ENCODE assay signal across 12 cellular contexts in the genomic region with DNA sequence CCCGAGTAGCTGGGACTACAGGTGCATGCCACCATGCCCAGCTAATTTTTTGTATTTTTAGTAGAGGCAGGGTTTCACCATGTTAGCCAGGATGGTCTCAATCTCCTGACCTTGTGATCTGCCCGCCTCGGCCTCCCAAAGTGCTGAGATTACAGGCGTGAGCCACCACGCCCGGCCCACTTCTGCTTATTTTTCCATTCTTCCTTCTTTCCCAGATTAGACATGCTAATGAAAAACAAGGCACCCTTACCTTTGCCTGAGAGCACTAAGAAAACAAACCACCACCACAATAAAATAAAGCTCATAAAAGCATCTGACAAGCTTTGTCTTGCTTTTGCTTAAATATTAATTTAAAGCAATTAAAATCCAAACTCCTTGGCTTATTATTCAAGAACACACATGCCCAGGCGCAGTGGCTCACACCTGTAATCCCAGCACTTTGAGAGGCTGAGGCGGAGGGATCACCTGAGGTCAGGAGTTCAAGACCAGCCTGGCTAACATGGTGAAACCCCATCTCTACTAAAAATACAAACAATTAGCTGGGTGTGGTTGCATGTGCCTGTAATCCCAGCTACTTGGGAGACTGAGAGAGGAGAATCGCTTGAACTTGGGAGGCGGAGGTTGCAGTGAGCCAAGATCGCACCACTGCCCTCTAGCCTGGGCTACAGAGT. TPM values are rescaled to one million over a fixed set of nuclear protein-coding genes. Genes with fewer than 3 reads are reported as not detected.
DNase-seq lines count a peak whose midpoint lies in the region; ATAC-seq, FAIRE-seq and TF ChIP-seq lines count a peak whose summit lies in the region.
"Not testable (repeated sequence)": the region's sequence is repeated elsewhere in the genome, so short reads cannot be mapped to it uniquely, and the experiment has no call there.
"Had no signal": no experiment of that assay in that cellular context is flagged by ENCODE, and none has a peak within 500 bp of the region (broad histone marks: within the 10 kb centered on the region; RNA-seq: fewer than 3 reads in every experiment).

No MANE protein-coding gene starts in this region.

- H3K9me3 ChIP-seq in Karpas-422 (ENCODE audit: low read length); PC-3 (ENCODE audit: low read length); neutrophil; small intestine (ENCODE audit: control insufficient read depth, low read depth): not testable (repeated sequence)

- not testable (repeated sequence) for H2AFZ ChIP-seq in Karpas-422 (ENCODE audit: low read length); PC-3 (ENCODE audit: low read length)

- H3K36me3 ChIP-seq in Karpas-422 (ENCODE audit: insufficient read depth, low read length) (peaks cover 20% of the 10 kb centered on the region), PC-3 (ENCODE audit: low read depth, low read length) (peaks cover 19% of the 10 kb centered on the region), neutrophil (peaks cover 40% of the 10 kb centered on the region)
- not testable (repeated sequence) for H3K36me3 ChIP-seq in small intestine (ENCODE audit: control insufficient read depth in 2 of 2, insufficient read depth in 2 of 2, low read length in 2 of 2)

- not testable (repeated sequence) for BruUV-seq in PC-3 (replicated peaks; lab: Mats Ljungman, UMichigan)

- CTCF ChIA-PET in PC-3 (lab: Charles Lee), result interaction anchor here (0.7 kb wide), 1 partner anchor 10 kb away, joined by 10 read pairs; no protein-coding TSS in a partner anchor
- CTCF ChIA-PET in WTC11 (lab: Charles Lee), result interaction anchor here (0.5 to 2.0 kb wide), 4 partner anchors 9 to 191 kb away, joined by 3 to 6 read pairs (median 4); a partner anchor contains a TSS

- not testable (repeated sequence) for H3F3A ChIP-seq in PC-3 (ENCODE audit: low read length, unreplicated experiment)

- H3K9me2 ChIP-seq in Karpas-422 (replicated peaks; ENCODE audit: insufficient read depth, low read length); PC-3 (replicated peaks; ENCODE audit: low read length): not testable (repeated sequence)

- H3K9ac ChIP-seq in Karpas-422 (ENCODE audit: low read length); PC-3 (ENCODE audit: low read length): not testable (repeated sequence)

- 52 to 72% (median 65%) methylated on average over 11 of the region's 11 CpGs for WGBS in small intestine, 3 donors

- H3K27me3 Mint-ChIP-seq in WTC11 (ENCODE audit: low read depth); dendritic cell treated with granulocyte-macrophage colony-stimulating factor and Interleukin-4, amounts not matched to agents 40 ng/mL and 50 ng/mL, for 4 days: not testable (repeated sequence)

- peak overlapping the region; percentile 45 for H3K4me2 ChIP-seq in Karpas-422 (ENCODE audit: low read depth, low read length, poor library complexity, severe bottlenecking)
- H3K4me2 ChIP-seq in PC-3 (ENCODE audit: low read length), result not testable (repeated sequence)

- H3K27ac ChIP-seq in C4-2B, result peak overlapping the region; percentile 85
- H3K27ac ChIP-seq in Karpas-422 (ENCODE audit: low read length); small intestine (ENCODE audit: low read depth in 1 of 2, low read length in 1 of 2): not testable (repeated sequence)
- H3K27ac ChIP-seq in PC-3 (ENCODE audit: low read length), result peak overlapping the region; percentile 89
- peak overlapping the region; percentile 72 for H3K27ac ChIP-seq in neutrophil

- H3K4me3 Mint-ChIP-seq in WTC11, result not testable (repeated sequence)
- peak overlapping the region; percentile 74 for H3K4me3 Mint-ChIP-seq in dendritic cell treated with granulocyte-macrophage colony-stimulating factor and Interleukin-4, amounts not matched to agents 40 ng/mL and 50 ng/mL, for 4 days

- not testable (repeated sequence) for H4K20me1 ChIP-seq in Karpas-422 (ENCODE audit: insufficient read depth, low read depth, low read length); PC-3 (ENCODE audit: low read length)

- peaks cover 34% of the 10 kb centered on the region for H3K4me1 ChIP-seq in Karpas-422 (ENCODE audit: low read length)
- peaks cover 54% of the 10 kb centered on the region for H3K4me1 ChIP-seq in PC-3 (ENCODE audit: insufficient read depth, low read length)
- peaks cover 18 to 26% of the 10 kb centered on the region in 2 experiments for H3K4me1 ChIP-seq in neutrophil (ENCODE audit: control insufficient read depth in 1 of 2, insufficient read depth in 1 of 2, low read depth in 1 of 2, low read length in 1 of 2)
- H3K4me1 ChIP-seq in small intestine (ENCODE audit: control insufficient read depth in 2 of 2, insufficient read depth in 1 of 2, low read depth in 1 of 2, low read length in 1 of 2), result not testable (repeated sequence)

- intact Hi-C loops in PC-3 (cut with micrococcal nuclease); left colon (cut with DNase I, micrococcal nuclease): not testable (repeated sequence)
- intact Hi-C loops in dendritic cell treated with granulocyte-macrophage colony-stimulating factor and Interleukin-4, amounts not matched to agents 40 ng/mL and 50 ng/mL, for 4 days (cut with micrococcal nuclease), result loop anchor here (1.0 kb wide), 1 partner anchor 10 kb away; a partner anchor contains a TSS

- peaks cover 18% of the 10 kb centered on the region for H3K36me3 Mint-ChIP-seq in WTC11
- H3K36me3 Mint-ChIP-seq in dendritic cell treated with granulocyte-macrophage colony-stimulating factor and Interleukin-4, amounts not matched to agents 40 ng/mL and 50 ng/mL, for 4 days (ENCODE audit: low read depth), result peaks cover 59% of the 10 kb centered on the region

- POLR2A ChIA-PET in PC-3 (lab: Charles Lee; ENCODE audit: unreplicated experiment) (interaction anchor here (0.7 kb wide), 1 partner anchor 559 kb away, joined by 3 read pairs; no protein-coding TSS in a partner anchor), WTC11 (lab: Charles Lee) (interaction anchor here (0.5 to 1.0 kb wide), 2 partner anchors 11 to 651 kb away, joined by 3 read pairs; no protein-coding TSS in a partner anchor)

- peak overlapping the region; percentile 68 for H3K27ac Mint-ChIP-seq in WTC11
- H3K27ac Mint-ChIP-seq in dendritic cell treated with granulocyte-macrophage colony-stimulating factor and Interleukin-4, amounts not matched to agents 40 ng/mL and 50 ng/mL, for 4 days, result peak overlapping the region; percentile 97

- TF ChIP-seq CTCF in C4-2B (conservative IDR thresholded peaks at IDR 0.05); PC-3 (conservative IDR thresholded peaks at IDR 0.05; ENCODE audit: low read depth, low read length); WTC11 (IDR thresholded peaks at IDR 0.05); neutrophil (IDR thresholded peaks at IDR 0.05): not testable (repeated sequence)

- peaks cover 10% of the 10 kb centered on the region for H3K4me1 Mint-ChIP-seq in WTC11
- H3K4me1 Mint-ChIP-seq in dendritic cell treated with granulocyte-macrophage colony-stimulating factor and Interleukin-4, amounts not matched to agents 40 ng/mL and 50 ng/mL, for 4 days (ENCODE audit: low read depth), result peaks cover 63% of the 10 kb centered on the region

- not testable (repeated sequence) for DNase-seq in Karpas-422; PC-3; WTC11 (ENCODE audit: low spot score)
- DNase-seq in left colon, result peak in 1 of 2 donors; percentile 42
- peak; percentile 48 for DNase-seq in small intestine

- H3K79me2 ChIP-seq in Karpas-422 (ENCODE audit: low read length) (peaks cover 74% of the 10 kb centered on the region), PC-3 (ENCODE audit: low read length) (peaks cover 29% of the 10 kb centered on the region)

- not testable (repeated sequence) for H3K27me3 ChIP-seq in Karpas-422 (ENCODE audit: low read length); PC-3 (ENCODE audit: low read length); neutrophil; small intestine (ENCODE audit: control insufficient read depth in 2 of 2, insufficient read depth in 2 of 2, low read length in 2 of 2)

- not testable (repeated sequence) for H3K4me3 ChIP-seq in Karpas-422 (ENCODE audit: low read length); PC-3 (ENCODE audit: low read length); neutrophil (ENCODE audit: low read depth in 1 of 2, low read length in 1 of 2); small intestine (ENCODE audit: low read depth in 1 of 2, low read length in 2 of 2)

- ATAC-seq in PC-3, WTC11: not testable (repeated sequence)
- ATAC-seq in left colon, result peak; percentile 54

- not testable (repeated sequence) for FAIRE-seq in small intestine (lab: Jason Lieb, UNC)

- not testable (repeated sequence) for H3K9me3 Mint-ChIP-seq in WTC11; dendritic cell treated with granulocyte-macrophage colony-stimulating factor and Interleukin-4, amounts not matched to agents 40 ng/mL and 50 ng/mL, for 4 days

RNA-seq across cellular contexts. Expression of a gene that starts 10.4 kb away (rescaled TPM):
- total RNA-seq in Karpas-422 (2014; rRNA removed; shearing (Covaris generic); ENCODE audit: low replicate concordance), result 79.9 and 86.5 TPM in 2 replicates
- total RNA-seq in PC-3 (2014; rRNA removed) (16.1 and 24.9 TPM in 2 replicates), WTC11 (2021) (29.1 to 35.2 TPM (median 31.1 TPM) in 3 replicates), left colon (10 to 100 TPM; 46.6 to 47.6 TPM)
- 10 to 100 TPM in 2 of 3 donors, 1 to 10 TPM in 1; 9.2 to 64.6 (median 11.6) TPM for polyA plus RNA-seq in small intestine

RNA-seq across cellular contexts. Expression of a gene that starts 24.3 kb away (rescaled TPM):
- total RNA-seq in Karpas-422 (2014; rRNA removed; shearing (Covaris generic); ENCODE audit: low replicate concordance), result not detected in 2 replicates
- total RNA-seq in PC-3 (2014; rRNA removed) (not detected in 2 replicates), WTC11 (2021) (not detected in 3 replicates), left colon (not detected)
- polyA plus RNA-seq in small intestine, result not detected
- total RNA-seq: CD4-positive, alpha-beta T cell; IMR-90; Right ventricle myocardium inferior; SJSA1 had no signal
- polyA plus RNA-seq: IMR-90 had no signal

RNA-seq across cellular contexts. Expression of a gene that starts 45.6 kb away (rescaled TPM):
- not detected in 2 replicates for total RNA-seq in Karpas-422 (2014; rRNA removed; shearing (Covaris generic); ENCODE audit: low replicate concordance)
- total RNA-seq in PC-3 (2014; rRNA removed), result not detected in 2 replicates
- not detected in 3 replicates for total RNA-seq in WTC11 (2021)
- total RNA-seq in left colon, result not detected
- under 1 TPM in 2 of 3 donors, not detected in 1; 0.10 to 0.81 TPM for polyA plus RNA-seq in small intestine
- total RNA-seq: CD4-positive, alpha-beta T cell; IMR-90; Right ventricle myocardium inferior; SJSA1 had no signal
- polyA plus RNA-seq: IMR-90 had no signal
